Comparison of ENCODE assay signal across 8 cellular contexts in the genomic region with DNA sequence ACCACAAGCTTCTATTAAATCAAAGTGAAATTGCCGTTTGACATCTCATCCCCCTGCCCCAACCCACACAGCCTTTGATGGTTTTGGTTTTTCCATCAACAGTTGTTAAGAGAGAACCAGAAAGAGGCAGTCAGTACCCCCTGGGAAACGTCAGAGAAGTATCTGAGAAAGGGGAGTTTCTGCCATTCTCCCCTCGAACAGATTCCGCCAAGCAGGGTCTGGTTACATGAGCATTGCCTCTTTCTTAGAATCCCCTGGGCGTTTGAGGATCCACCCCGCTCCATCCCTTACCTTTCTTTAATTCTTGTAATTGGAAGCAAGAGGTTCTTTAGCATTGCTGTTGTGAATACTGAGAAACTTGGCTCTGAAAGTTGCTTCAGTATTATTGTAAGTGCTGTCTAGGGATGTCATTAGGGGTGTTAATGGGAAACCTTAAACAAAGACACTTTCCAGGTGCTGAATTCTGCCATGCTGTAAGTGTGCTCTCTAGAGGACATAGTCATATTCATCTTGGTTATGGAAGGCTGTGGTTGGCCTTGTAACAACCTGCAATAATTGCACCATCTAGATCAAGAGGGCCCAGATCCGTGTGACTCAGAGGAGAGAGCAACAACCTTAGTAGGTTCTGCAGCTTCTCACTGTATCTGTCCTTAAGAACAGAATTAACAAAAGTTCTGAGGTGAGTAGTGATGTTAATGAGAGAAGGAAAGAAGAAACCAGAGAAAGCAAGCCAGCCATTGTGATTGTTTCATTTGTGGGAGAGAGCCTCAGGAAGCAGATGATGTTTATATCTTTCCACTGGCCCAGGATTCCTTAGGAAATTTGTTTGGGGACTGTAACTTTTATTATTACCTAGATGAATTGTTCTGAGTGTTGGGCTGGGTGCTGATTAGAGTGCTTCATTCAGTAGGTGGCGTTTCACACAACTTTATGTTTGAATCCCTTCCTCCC. TPM values are rescaled to one million over a fixed set of nuclear protein-coding genes. Genes with fewer than 3 reads are reported as not detected.
DNase-seq lines count a peak whose midpoint lies in the region; ATAC-seq and TF ChIP-seq lines count a peak whose summit lies in the region.

No MANE protein-coding gene starts in this region.

- ATAC-seq in HG03378 (IDR thresholded peaks at IDR 0.05; ENCODE audit: unreplicated experiment), result peak; percentile 42

- peak overlapping the region; percentile 66 to 96 (median 80) for H3K27ac Mint-ChIP-seq in CD8-positive, alpha-beta memory T cell
- H3K27ac Mint-ChIP-seq in T-helper 2 cell treated with Interferon-gamma antibody and Interleukin-4, amounts not matched to agents 5 μg/mL and 100 μg/mL, for 36 hours, result peak overlapping the region; percentile 81

- no peak overlapping the region for H3K4me3 ChIP-seq in CD8-positive, alpha-beta memory T cell (ENCODE audit: low read length)

- POLR2A ChIA-PET in CD8-positive, alpha-beta memory T cell (lab: Charles Lee), result interaction anchor here (1.0 kb wide), 1 partner anchor 9 kb away, joined by 5 read pairs; a partner anchor contains a TSS

- H3K9me3 ChIP-seq in CD8-positive, alpha-beta memory T cell (ENCODE audit: low read length), result no peaks in the 10 kb centered on the region

- peak overlapping the region; percentile 21 for H3K27ac ChIP-seq in CD8-positive, alpha-beta memory T cell (ENCODE audit: low read depth, low read length)

- H3K4me1 Mint-ChIP-seq in CD8-positive, alpha-beta memory T cell, result peaks cover 71 to 95% (median 86%) of the 10 kb centered on the region in 3 donors
- peaks cover 63% of the 10 kb centered on the region for H3K4me1 Mint-ChIP-seq in T-helper 2 cell treated with Interferon-gamma antibody and Interleukin-4, amounts not matched to agents 5 μg/mL and 100 μg/mL, for 36 hours (ENCODE audit: low read depth)

- peak in 2 of 5 donors; percentile 19 to 36 for DNase-seq in CD8-positive, alpha-beta memory T cell
- DNase-seq in T-helper 2 cell treated with Interferon-gamma antibody and Interleukin-4, amounts not matched to agents 5 μg/mL and 100 μg/mL, for 36 hours (ENCODE audit: low spot score), result peak; percentile 67
- DNase-seq in erythroblast (lab: John Stamatoyannopoulos, UW) (peak; percentile 80 to 93), T-helper 9 cell (no peak), NCI-H774 (lab: John Stamatoyannopoulos, UW) (no peak), cerebellum (ENCODE audit: low spot score) (no peak)
- DNase-seq in stimulated activated CD4-positive, alpha-beta T cell treated with anti-CD3 and anti-CD28 coated beads, Interleukin-12 subunit alpha, Interleukin-12 subunit beta, amount 100 ng/mL, for 4 hours, result peak; percentile 25

- H3K36me3 Mint-ChIP-seq in CD8-positive, alpha-beta memory T cell, result peaks cover 0 to 71% (median 8%) of the 10 kb centered on the region in 3 donors
- H3K36me3 Mint-ChIP-seq in T-helper 2 cell treated with Interferon-gamma antibody and Interleukin-4, amounts not matched to agents 5 μg/mL and 100 μg/mL, for 36 hours (ENCODE audit: low read depth), result peaks cover 64% of the 10 kb centered on the region

- no peak for TF ChIP-seq POLR2A in erythroblast (IDR thresholded peaks at IDR 0.05; ENCODE audit: low read length)

- H3K4me3 Mint-ChIP-seq in CD8-positive, alpha-beta memory T cell, result peak overlapping the region; percentile 44 to 84 (median 57)
- peak overlapping the region; percentile 81 for H3K4me3 Mint-ChIP-seq in T-helper 2 cell treated with Interferon-gamma antibody and Interleukin-4, amounts not matched to agents 5 μg/mL and 100 μg/mL, for 36 hours

- no peaks in the 10 kb centered on the region for H3K27me3 ChIP-seq in CD8-positive, alpha-beta memory T cell (ENCODE audit: insufficient read depth, low read length, poor library complexity, severe bottlenecking)

- no peaks in the 10 kb centered on the region for H3K9me3 Mint-ChIP-seq in CD8-positive, alpha-beta memory T cell
- H3K9me3 Mint-ChIP-seq in T-helper 2 cell treated with Interferon-gamma antibody and Interleukin-4, amounts not matched to agents 5 μg/mL and 100 μg/mL, for 36 hours, result no peaks in the 10 kb centered on the region

- peaks cover 21% of the 10 kb centered on the region for H3K36me3 ChIP-seq in CD8-positive, alpha-beta memory T cell (ENCODE audit: insufficient read depth, low read length)

- H3K27me3 Mint-ChIP-seq in CD8-positive, alpha-beta memory T cell, result no peaks in the 10 kb centered on the region
- H3K27me3 Mint-ChIP-seq in T-helper 2 cell treated with Interferon-gamma antibody and Interleukin-4, amounts not matched to agents 5 μg/mL and 100 μg/mL, for 36 hours (ENCODE audit: low read depth), result no peaks in the 10 kb centered on the region

- CTCF ChIA-PET in CD8-positive, alpha-beta memory T cell (lab: Charles Lee), result interaction anchor here (1.0 to 1.7 kb wide), 4 partner anchors 9 to 89 kb away, joined by 4 to 5 read pairs (median 4); a partner anchor contains a TSS

- peaks cover 63% of the 10 kb centered on the region for H3K4me1 ChIP-seq in CD8-positive, alpha-beta memory T cell (ENCODE audit: insufficient read depth, low read length)

RNA-seq across cellular contexts. Expression of a gene that starts 8.9 kb away (rescaled TPM):
- 100 to 1,000 TPM; 443 to 449 TPM for total RNA-seq in CD8-positive, alpha-beta memory T cell
- polyA plus RNA-seq in CD8-positive, alpha-beta memory T cell, result 1,008 TPM
- 244 TPM for total RNA-seq in cerebellum

RNA-seq across cellular contexts. Expression of a gene that starts 43.1 kb away (rescaled TPM):
- total RNA-seq in CD8-positive, alpha-beta memory T cell, result 10 to 100 TPM; 35.8 to 36.7 TPM
- 6.3 TPM for polyA plus RNA-seq in CD8-positive, alpha-beta memory T cell
- 22.7 TPM for total RNA-seq in cerebellum

Comparison
In these comparisons a context has a peak if more than half of its experiments do, and no peak if none do; other contexts are left out.
1. DNase-seq: peak in T-helper 2 cell treated with Interferon-gamma antibody and Interleukin-4, amounts not matched to agents 5 μg/mL and 100 μg/mL, for 36 hours (single experiment), erythroblast (2 of 2) and stimulated activated CD4-positive, alpha-beta T cell treated with anti-CD3 and anti-CD28 coated beads, Interleukin-12 subunit alpha, Interleukin-12 subunit beta, amount 100 ng/mL, for 4 hours (single experiment); none in T-helper 9 cell (single experiment), NCI-H774 (single experiment) and cerebellum (single experiment).